ENCODE assay signal across 8 cellular contexts in the genomic region with DNA sequence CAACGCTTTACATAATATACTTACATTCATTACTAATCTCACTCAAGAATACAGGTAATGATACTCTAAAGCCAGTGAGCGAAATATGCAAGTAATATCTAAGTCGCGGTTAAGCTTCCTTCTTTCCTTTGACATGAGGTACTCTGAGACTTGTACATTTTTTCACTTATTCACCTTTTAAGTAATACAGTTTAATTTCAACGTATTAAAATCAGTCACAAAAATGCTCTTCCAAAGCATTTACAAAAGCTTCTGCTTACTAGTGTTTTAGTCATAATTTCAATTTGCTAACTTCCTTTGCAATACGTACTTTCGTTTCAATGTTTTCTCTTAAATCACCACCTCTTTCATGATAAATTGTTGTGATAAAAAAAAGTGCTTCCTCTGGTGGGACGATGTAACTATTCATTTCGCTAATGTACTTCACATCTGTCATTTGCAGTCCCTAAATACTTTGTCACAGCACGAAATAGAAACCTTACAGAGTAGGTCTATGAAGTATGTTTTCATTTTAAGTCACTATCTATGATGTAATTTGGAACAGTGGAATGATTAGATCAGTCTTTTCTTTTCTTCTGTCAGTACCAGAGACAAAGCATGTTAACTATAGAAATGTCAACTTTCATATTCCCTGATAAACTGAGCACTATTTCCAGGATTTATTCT. TPM values are rescaled to one million over a fixed set of nuclear protein-coding genes. Genes with fewer than 3 reads are reported as not detected.
A peak's percentile ranks its signal among the peaks of the same experiment; 100 is the strongest.
DNase-seq lines count a peak whose midpoint lies in the region; ATAC-seq and TF ChIP-seq lines count a peak whose summit lies in the region.

No MANE protein-coding gene starts in this region.

- no peak overlapping the region for H3K27ac ChIP-seq in adrenal gland

- TF ChIP-seq CTCF in GM12864 (IDR thresholded peaks at IDR 0.05; ENCODE audit: low read depth, low read length, missing control alignments) = no peak
- TF ChIP-seq CTCF in fibroblast of mammary gland (conservative IDR thresholded peaks at IDR 0.05; ENCODE audit: control insufficient read depth, insufficient read depth, low read depth, low read length) = no peak
- no peak for TF ChIP-seq CTCF in adrenal gland (IDR thresholded peaks at IDR 0.05)

- peak; percentile 38 for DNase-seq in GM12864 (ENCODE audit: low read depth)
- DNase-seq in fibroblast of mammary gland (ENCODE audit: low read depth) = peak; percentile 41
- DNase-seq in G401 (ENCODE audit: low spot score) = no peak
- no peak for DNase-seq in H7
- DNase-seq in kidney tubule cell (ENCODE audit: low spot score) = no peak
- no peak for DNase-seq in adrenal gland

- H3K4me3 ChIP-seq in GM12864 (ENCODE audit: low read depth, low read length) (peak overlapping the region; percentile 32; the same call in 1 of the 2 replicates), fibroblast of mammary gland (ENCODE audit: control insufficient read depth, low read depth, low read length) (peak overlapping the region; percentile 51), H7 (ENCODE audit: insufficient read depth, low read depth, low read length) (no peak overlapping the region), adrenal gland (peak overlapping the region in 1 of 4 donors; percentile 28)

- TF ChIP-seq POLR2A in adrenal gland (IDR thresholded peaks at IDR 0.05) = no peak

- ATAC-seq in GM21381 (IDR thresholded peaks at IDR 0.05; ENCODE audit: unreplicated experiment) (peak; percentile 79), HG03457 (IDR thresholded peaks at IDR 0.05; ENCODE audit: unreplicated experiment) (peak; percentile 78)

- intact Hi-C loops in adrenal gland (cut with DNase I) = no loop called here

- in situ Hi-C loops in G401 (cut with HindIII; ENCODE audit: low sequenced_read_pairs) = no loop called here

- WGBS in adrenal gland, 4 donors = 37 to 45% (median 42%) methylated on average over 10 of the region's 10 CpGs

- no peaks in the 10 kb centered on the region for H3K4me1 ChIP-seq in adrenal gland (replicated peaks in 1 of 2)

- no peaks in the 10 kb centered on the region for H3K9me3 ChIP-seq in adrenal gland (replicated peaks in 1 of 3)

- H3K27me3 ChIP-seq in H7 (ENCODE audit: control insufficient read depth, insufficient read depth, low read length) (no peaks in the 10 kb centered on the region), adrenal gland (no peaks in the 10 kb centered on the region)

- H3K36me3 ChIP-seq in H7 (replicated peaks; ENCODE audit: control insufficient read depth, insufficient read depth, low read length) (no peaks in the 10 kb centered on the region), adrenal gland (replicated peaks in 1 of 2) (no peaks in the 10 kb centered on the region)

RNA-seq across cellular contexts. Expression of a gene that starts 34.0 kb away (rescaled TPM):
- not detected in 2 replicates for total RNA-seq in G401 (2014; rRNA removed; shearing (Covaris generic))
- 0.07 TPM in 1 of 2 replicates, not detected in the other for total RNA-seq in H7 (2014; rRNA removed; shearing (Covaris generic))
- total RNA-seq in adrenal gland = 10 to 100 TPM in 6 of 8 donors, 1 to 10 TPM in 2; 6.8 to 17.7 (median 11.7) TPM
- polyA plus RNA-seq in adrenal gland = 10 to 100 TPM in 1 of 3 donors, 1 to 10 TPM in 2; 4.4 to 26.6 (median 9.2) TPM

Comparison
In these comparisons a context has a peak if more than half of its experiments do, and no peak if none do; other contexts are left out.
1. DNase-seq: peak in GM12864 (single experiment) and fibroblast of mammary gland (single experiment); none in G401 (single experiment), H7 (single experiment), kidney tubule cell (single experiment) and adrenal gland (0 of 7).